In the genomic region with DNA sequence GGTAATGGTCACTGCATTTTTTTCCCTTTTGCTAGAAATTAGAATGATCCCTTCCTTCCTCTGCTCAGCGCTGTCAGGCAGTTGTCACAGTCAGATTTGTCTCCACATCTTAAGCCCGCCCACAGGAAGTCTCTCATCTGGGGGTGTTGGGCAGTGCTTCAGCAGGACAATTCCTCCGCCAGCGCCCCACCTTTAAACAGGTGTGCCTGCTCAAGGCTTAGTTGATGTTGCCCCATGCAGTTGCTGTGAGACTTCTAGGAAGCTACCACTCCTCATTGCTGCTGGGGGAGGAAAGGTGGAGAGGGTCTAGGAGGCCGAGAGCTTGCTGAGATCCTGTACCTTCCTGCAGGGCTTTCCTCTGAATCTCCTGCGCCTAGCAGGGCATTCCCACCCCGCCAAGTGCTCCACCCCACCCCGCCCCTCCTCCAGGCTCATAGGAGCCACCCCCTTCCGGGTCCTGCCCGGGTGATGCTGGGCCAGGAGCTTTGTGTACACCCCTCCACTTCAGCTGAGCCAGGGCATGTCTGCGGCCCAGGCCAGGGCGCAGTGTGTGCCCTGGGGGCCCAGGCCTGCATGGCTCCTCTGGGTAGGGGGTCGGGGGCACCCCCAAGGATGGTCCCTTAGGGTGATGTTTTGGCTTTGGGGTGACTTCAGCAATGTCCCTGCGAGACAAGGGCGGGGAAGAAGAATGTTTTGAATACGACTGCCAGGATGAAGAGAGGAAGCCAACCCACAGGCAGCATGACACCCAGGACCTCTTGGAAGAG, we compare ENCODE assay signal across 8 cellular contexts.
DNase-seq lines count a peak whose midpoint lies in the region; FAIRE-seq lines count a peak whose summit lies in the region.

No MANE protein-coding gene starts in this region.

- in situ Hi-C loops in GM23248 (cut with MboI): no loop called here

- H3K4me3 ChIP-seq in GM23248 (no peak overlapping the region), small intestine (ENCODE audit: low read depth in 1 of 2, low read length in 2 of 2) (peak overlapping the region in 1 of 2 donors; percentile 65)

- no peaks in the 10 kb centered on the region for H3K9me3 Mint-ChIP-seq in activated naive CD4-positive, alpha-beta T cell treated with anti-CD3 and anti-CD28 coated beads, Interleukin-2, amount 10 ng/mL, durations not matched to agents 7 days and 5 days

- no peak overlapping the region for H3K27ac ChIP-seq in GM23248
- peak overlapping the region; percentile 89 to 91 for H3K27ac ChIP-seq in small intestine (ENCODE audit: low read depth in 1 of 2, low read length in 1 of 2)

- peaks cover 3% of the 10 kb centered on the region for H3K27me3 Mint-ChIP-seq in activated naive CD4-positive, alpha-beta T cell treated with anti-CD3 and anti-CD28 coated beads, Interleukin-2, amount 10 ng/mL, durations not matched to agents 7 days and 5 days

- H3K4me1 ChIP-seq in GM23248 (ENCODE audit: insufficient read depth): peaks cover 17% of the 10 kb centered on the region
- peaks cover 6 to 12% of the 10 kb centered on the region in 2 donors for H3K4me1 ChIP-seq in small intestine (ENCODE audit: control insufficient read depth in 2 of 2, insufficient read depth in 1 of 2, low read depth in 1 of 2, low read length in 1 of 2)

- WGBS in GM23248 (ENCODE audit: low coverage in 1 of 2, low lambda C conversion rate in 2 of 2, missing lambda C conversion rate in 2 of 2), 2 experiments: 39 to 48% methylated on average over 10 to 16 of the region's 16 CpGs
- WGBS in small intestine, 3 donors: 10 to 22% (median 18%) methylated on average over 14 to 16 of the region's 16 CpGs

- no peak overlapping the region for H2AFZ ChIP-seq in GM23248

- no peaks in the 10 kb centered on the region for H3K36me3 ChIP-seq in GM23248 (ENCODE audit: low read depth)
- H3K36me3 ChIP-seq in small intestine (ENCODE audit: control insufficient read depth in 2 of 2, insufficient read depth in 2 of 2, low read length in 2 of 2): no peaks in the 10 kb centered on the region

- no peak for FAIRE-seq in small intestine (lab: Jason Lieb, UNC)

- H4K20me1 ChIP-seq in GM23248 (ENCODE audit: insufficient read depth): no peaks in the 10 kb centered on the region

- H3K27ac Mint-ChIP-seq in activated naive CD4-positive, alpha-beta T cell treated with anti-CD3 and anti-CD28 coated beads, Interleukin-2, amount 10 ng/mL, durations not matched to agents 7 days and 5 days: peak overlapping the region; percentile 80

- no peak overlapping the region for H3K9ac ChIP-seq in GM23248

- H3K4me1 Mint-ChIP-seq in activated naive CD4-positive, alpha-beta T cell treated with anti-CD3 and anti-CD28 coated beads, Interleukin-2, amount 10 ng/mL, durations not matched to agents 7 days and 5 days: peaks cover 57% of the 10 kb centered on the region

- H3K9me3 ChIP-seq in GM23248 (ENCODE audit: low read depth) (no peaks in the 10 kb centered on the region), small intestine (ENCODE audit: control insufficient read depth, low read depth) (no peaks in the 10 kb centered on the region)

- H3F3A ChIP-seq in GM23248 (ENCODE audit: insufficient read depth): no peaks in the 10 kb centered on the region

- H3K4me2 ChIP-seq in GM23248 (ENCODE audit: unreplicated experiment): no peak overlapping the region

- DNase-seq in GM03348 (ENCODE audit: low spot score) (peak; percentile 35), GM23248 (peak; percentile 29), NCI-H2227 (lab: John Stamatoyannopoulos, UW; ENCODE audit: unreplicated experiment) (peak; percentile 37), iPS DF 19.7 (ENCODE audit: low read depth, low spot score) (peak; percentile 98), small intestine (peak; percentile 96), superior temporal gyrus (ENCODE audit: extremely low spot score) (no peak), A172 (ENCODE audit: low spot score) (no peak)
- DNase-seq in activated naive CD4-positive, alpha-beta T cell treated with anti-CD3 and anti-CD28 coated beads, Interleukin-2, amount 10 ng/mL, durations not matched to agents 7 days and 5 days: peak; percentile 74

- no peaks in the 10 kb centered on the region for H3K36me3 Mint-ChIP-seq in activated naive CD4-positive, alpha-beta T cell treated with anti-CD3 and anti-CD28 coated beads, Interleukin-2, amount 10 ng/mL, durations not matched to agents 7 days and 5 days

- peaks cover 94% of the 10 kb centered on the region for H3K79me2 ChIP-seq in GM23248 (ENCODE audit: insufficient read depth)

- no peaks in the 10 kb centered on the region for H3K9me2 ChIP-seq in GM23248 (ENCODE audit: insufficient read depth)

- peak overlapping the region; percentile 39 for H3K4me3 Mint-ChIP-seq in activated naive CD4-positive, alpha-beta T cell treated with anti-CD3 and anti-CD28 coated beads, Interleukin-2, amount 10 ng/mL, durations not matched to agents 7 days and 5 days

- no peaks in the 10 kb centered on the region for H3K27me3 ChIP-seq in GM23248 (replicated peaks; ENCODE audit: insufficient read depth)
- no peaks in the 10 kb centered on the region for H3K27me3 ChIP-seq in small intestine (ENCODE audit: control insufficient read depth in 2 of 2, insufficient read depth in 2 of 2, low read length in 2 of 2)

- CTCF ChIA-PET in activated naive CD4-positive, alpha-beta T cell treated with anti-CD3 and anti-CD28 coated beads, Interleukin-2, amount 10 ng/mL, durations not matched to agents 7 days and 5 days (lab: Charles Lee): interaction anchor here (0.8 kb wide), 1 partner anchor 31 kb away, joined by 3 read pairs; no protein-coding TSS in a partner anchor

Comparison
In these comparisons a context has a peak if more than half of its experiments do, and no peak if none do; other contexts are left out.
1. DNase-seq: peak in GM03348 (single experiment), GM23248 (single experiment), NCI-H2227 (single experiment), activated naive CD4-positive, alpha-beta T cell treated with anti-CD3 and anti-CD28 coated beads, Interleukin-2, amount 10 ng/mL, durations not matched to agents 7 days and 5 days (single experiment), iPS DF 19.7 (single experiment) and small intestine (single experiment); none in superior temporal gyrus (single experiment) and A172 (single experiment).